Comparison of ENCODE assay signal across 26 cellular contexts in the genomic region with DNA sequence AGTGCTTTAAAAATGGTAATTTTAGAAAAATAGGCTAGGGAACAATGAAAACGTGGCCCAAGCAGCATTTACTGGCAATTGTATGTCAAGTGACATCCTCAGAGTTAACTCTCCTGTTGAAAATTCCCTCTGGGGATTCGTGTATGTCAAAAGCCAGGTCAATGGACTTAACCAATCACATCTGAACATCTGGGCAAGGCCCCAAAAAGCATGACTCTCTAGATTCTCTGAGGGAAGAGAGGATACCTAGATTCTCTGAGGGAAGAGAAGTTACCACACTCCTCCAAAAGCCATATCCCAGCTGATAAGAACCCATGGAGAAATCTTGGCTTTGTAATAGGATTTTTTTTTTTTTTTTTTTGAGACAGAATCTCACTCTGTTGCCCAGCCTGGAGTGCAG. TPM values are rescaled to one million over a fixed set of nuclear protein-coding genes. Genes with fewer than 3 reads are reported as not detected.
DNase-seq lines count a peak whose midpoint lies in the region; ATAC-seq, FAIRE-seq and TF ChIP-seq lines count a peak whose summit lies in the region.
"Had no signal": no experiment of that assay in that cellular context is flagged by ENCODE, and none has a peak within 500 bp of the region (broad histone marks: within the 10 kb centered on the region; RNA-seq: fewer than 3 reads in every experiment).

No MANE protein-coding gene starts in this region.

- TF ChIP-seq POLR2A in adrenal gland (IDR thresholded peaks at IDR 0.05), result no peak

- no peaks in the 10 kb centered on the region for H3K27me3 ChIP-seq in CD4-positive, alpha-beta T cell (ENCODE audit: control insufficient read depth, insufficient read depth, low read length)
- H3K27me3 ChIP-seq in adrenal gland, result no peaks in the 10 kb centered on the region
- no peaks in the 10 kb centered on the region for H3K27me3 ChIP-seq in psoas muscle (ENCODE audit: insufficient read depth in 3 of 3, low read length in 2 of 3)
- no peaks in the 10 kb centered on the region for H3K27me3 ChIP-seq in pancreas
- H3K27me3 ChIP-seq: BE2C, MG63, SJSA1 had no signal

- peak overlapping the region; percentile 36 for H3K27ac Mint-ChIP-seq in CD4-positive, alpha-beta T cell
- H3K27ac Mint-ChIP-seq in activated CD4-positive, alpha-beta T cell treated with anti-CD3 and anti-CD28 coated beads, Interleukin-2, amount 10 ng/mL, durations not matched to agents 7 days and 5 days, result no peak overlapping the region

- H3K4me3 Mint-ChIP-seq in CD4-positive, alpha-beta T cell, result no peak overlapping the region
- no peak overlapping the region for H3K4me3 Mint-ChIP-seq in activated CD4-positive, alpha-beta T cell treated with anti-CD3 and anti-CD28 coated beads, Interleukin-2, amount 10 ng/mL, durations not matched to agents 7 days and 5 days
- H3K4me3 Mint-ChIP-seq: CD14-positive monocyte had no signal

- no peaks in the 10 kb centered on the region for H3K9me3 Mint-ChIP-seq in CD4-positive, alpha-beta T cell
- H3K9me3 Mint-ChIP-seq in activated CD4-positive, alpha-beta T cell treated with anti-CD3 and anti-CD28 coated beads, Interleukin-2, amount 10 ng/mL, durations not matched to agents 7 days and 5 days, result no peaks in the 10 kb centered on the region
- H3K9me3 Mint-ChIP-seq: CD14-positive monocyte had no signal

- H3K36me3 Mint-ChIP-seq in CD4-positive, alpha-beta T cell (ENCODE audit: low read depth), result peaks cover 62% of the 10 kb centered on the region
- H3K36me3 Mint-ChIP-seq in activated CD4-positive, alpha-beta T cell treated with anti-CD3 and anti-CD28 coated beads, Interleukin-2, amount 10 ng/mL, durations not matched to agents 7 days and 5 days (ENCODE audit: low read depth), result peaks cover 30% of the 10 kb centered on the region

- DNase-seq in CD4-positive, alpha-beta T cell, result no peak
- DNase-seq in adrenal gland (peak in 3 of 7 donors; percentile 51 to 80 (median 54)), fibroblast of pulmonary artery (ENCODE audit: low read depth) (peak; percentile 34), psoas muscle (no peak), inferior parietal cortex (ENCODE audit: extremely low spot score) (no peak), HT-29 (ENCODE audit: low spot score) (no peak), pancreas (no peak)
- DNase-seq in activated CD4-positive, alpha-beta T cell treated with anti-CD3 and anti-CD28 coated beads, Interleukin-2, amount 10 ng/mL, durations not matched to agents 7 days and 5 days, result no peak
- DNase-seq: BE2C, Calu3, DMS79 treated with DMSO at 0.1 percent for 48 hours, GF-D8, KBM-7, MG63, NCI-H1105 treated with DMSO at 0.1 percent for 48 hours, NCI-H146, NCI-H1930, NCI-H446 treated with DMSO at 0.1 percent for 48 hours, NCI-H526 treated with DMSO at 0.1 percent for 48 hours, PC-9, Right ventricle myocardium superior had no signal

- no peaks in the 10 kb centered on the region for H3K27me3 Mint-ChIP-seq in CD4-positive, alpha-beta T cell
- H3K27me3 Mint-ChIP-seq in activated CD4-positive, alpha-beta T cell treated with anti-CD3 and anti-CD28 coated beads, Interleukin-2, amount 10 ng/mL, durations not matched to agents 7 days and 5 days, result no peaks in the 10 kb centered on the region

- WGBS in adrenal gland, 4 donors, result 43 to 63% (median 51%) methylated on average over 2 of the region's 2 CpGs
- WGBS in psoas muscle, 3 donors, result 47 to 63% (median 62%) methylated on average over 2 of the region's 2 CpGs
- 65 to 73% methylated on average over 2 of the region's 2 CpGs for WGBS in pancreas, 2 donors

- no peak for ATAC-seq in CD4-positive, alpha-beta T cell (ENCODE audit: poor library complexity)
- no peak for ATAC-seq in psoas muscle
- no peak for ATAC-seq in pancreas
- ATAC-seq: A549 had no signal

- no peaks in the 10 kb centered on the region for H3K4me1 Mint-ChIP-seq in CD4-positive, alpha-beta T cell (ENCODE audit: low read depth)
- peaks cover 3% of the 10 kb centered on the region for H3K4me1 Mint-ChIP-seq in activated CD4-positive, alpha-beta T cell treated with anti-CD3 and anti-CD28 coated beads, Interleukin-2, amount 10 ng/mL, durations not matched to agents 7 days and 5 days
- H3K4me1 Mint-ChIP-seq: CD14-positive monocyte had no signal

- CTCF ChIA-PET in CD4-positive, alpha-beta T cell (lab: Charles Lee), result interaction anchor here (1.5 to 2.2 kb wide), 2 partner anchors 24 to 46 kb away, joined by 4 to 6 read pairs; no protein-coding TSS in a partner anchor
- CTCF ChIA-PET in activated CD4-positive, alpha-beta T cell treated with anti-CD3 and anti-CD28 coated beads, Interleukin-2, amount 10 ng/mL, durations not matched to agents 7 days and 5 days (lab: Charles Lee), result interaction anchor here (1.5 kb wide), 1 partner anchor 46 kb away, joined by 5 read pairs; no protein-coding TSS in a partner anchor

- H3K36me3 ChIP-seq in adrenal gland (replicated peaks in 1 of 2) (peaks cover 0 to 27% of the 10 kb centered on the region in 2 donors), psoas muscle (ENCODE audit: insufficient read depth in 1 of 2, low read depth in 1 of 2) (peaks cover 0 to 47% of the 10 kb centered on the region in 2 donors), pancreas (peaks cover 0 to 6% (median 3%) of the 10 kb centered on the region in 3 donors)

- POLR2A ChIA-PET in CD4-positive, alpha-beta T cell (lab: Charles Lee), result no interaction called here
- POLR2A ChIA-PET in activated CD4-positive, alpha-beta T cell treated with anti-CD3 and anti-CD28 coated beads, Interleukin-2, amount 10 ng/mL, durations not matched to agents 7 days and 5 days (lab: Charles Lee), result no interaction called here

- FAIRE-seq in pancreas (lab: Jason Lieb, UNC), result no peak
- FAIRE-seq: A549, GM12891, GM19239 had no signal

- intact Hi-C loops in CD4-positive, alpha-beta T cell (cut with DNase I, micrococcal nuclease), result no loop called here
- intact Hi-C loops in adrenal gland (cut with DNase I) (no loop called here), psoas muscle (cut with DNase I) (no loop called here), pancreas (cut with DNase I) (loop anchor here in 1 of 3 donors (10.0 kb wide), 1 partner anchor 63 kb away; no protein-coding TSS in a partner anchor)

- H3K9me3 ChIP-seq in CD4-positive, alpha-beta T cell (ENCODE audit: control insufficient read depth, low read length), result no peaks in the 10 kb centered on the region
- H3K9me3 ChIP-seq in adrenal gland (replicated peaks in 1 of 3) (no peaks in the 10 kb centered on the region), psoas muscle (no peaks in the 10 kb centered on the region), pancreas (no peaks in the 10 kb centered on the region)
- H3K9me3 ChIP-seq: A549, BE2C, MG63, SJSA1 had no signal

- H3K27ac ChIP-seq in CD4-positive, alpha-beta T cell (ENCODE audit: low read depth, low read length), result no peak overlapping the region
- H3K27ac ChIP-seq in adrenal gland, result peak overlapping the region in 3 of 5 donors; percentile 31 to 49 (median 34)
- peak overlapping the region; percentile 4 for H3K27ac ChIP-seq in psoas muscle
- no peak overlapping the region for H3K27ac ChIP-seq in pancreas
- H3K27ac ChIP-seq: A549, PC-9, SJSA1 had no signal

- TF ChIP-seq CTCF in CD4-positive, alpha-beta T cell (IDR thresholded peaks at IDR 0.05), result no peak
- no peak for TF ChIP-seq CTCF in adrenal gland (IDR thresholded peaks at IDR 0.05)
- TF ChIP-seq CTCF in fibroblast of pulmonary artery (IDR thresholded peaks at IDR 0.05; ENCODE audit: low read length, missing control alignments), result no peak
- TF ChIP-seq CTCF in psoas muscle (IDR thresholded peaks at IDR 0.05), result no peak
- no peak for TF ChIP-seq CTCF in pancreas (IDR thresholded peaks at IDR 0.05)

- H3K4me1 ChIP-seq in adrenal gland (replicated peaks in 1 of 2), result peaks cover 10 to 25% of the 10 kb centered on the region in 2 donors
- peaks cover 26% of the 10 kb centered on the region for H3K4me1 ChIP-seq in psoas muscle
- peaks cover 0 to 5% (median 0%) of the 10 kb centered on the region in 3 donors for H3K4me1 ChIP-seq in pancreas
- H3K4me1 ChIP-seq: A549, BE2C, SJSA1 had no signal

- H3K4me3 ChIP-seq in adrenal gland (no peak overlapping the region), fibroblast of pulmonary artery (replicated peaks; ENCODE audit: low read depth, low read length) (no peak overlapping the region), psoas muscle (no peak overlapping the region), pancreas (no peak overlapping the region)
- H3K4me3 ChIP-seq: A549, MG63, PC-9, SJSA1 had no signal

RNA-seq across cellular contexts. Expression of a gene that starts 23.5 kb away (rescaled TPM):
- 10 to 100 TPM; 28.1 to 30.6 TPM for total RNA-seq in CD4-positive, alpha-beta T cell
- total RNA-seq in adrenal gland (100 to 1,000 TPM; 150 to 432 (median 283) TPM), psoas muscle (1,000 to 10,000 TPM in 3 of 4 donors, 100 to 1,000 TPM in 1; 990 to 1,423 (median 1,174) TPM), pancreas (10 to 100 TPM; 27.4 to 74.0 (median 44.5) TPM)
- polyA plus RNA-seq in adrenal gland (100 to 1,000 TPM in 2 of 3 donors, 10 to 100 TPM in 1; 77.9 to 403 (median 164) TPM), psoas muscle (1,000 to 10,000 TPM in 1 of 3 donors, 100 to 1,000 TPM in 2; 308 to 1,601 (median 620) TPM), pancreas (10 to 100 TPM; 40.9 to 47.2 TPM)
- total RNA-seq in HT-29 (2014; rRNA removed; shearing (Covaris generic)), result 38.1 and 39.5 TPM in 2 replicates
- 10 to 100 TPM; 53.2 to 65.9 TPM for total RNA-seq in activated CD4-positive, alpha-beta T cell treated with anti-CD3 and anti-CD28 coated beads, Interleukin-2, amount 10 ng/mL, durations not matched to agents 7 days and 5 days

RNA-seq across cellular contexts. Expression of a gene that starts 29.6 kb away (rescaled TPM):
- 1 to 10 TPM; 5.5 to 6.6 TPM for total RNA-seq in CD4-positive, alpha-beta T cell
- total RNA-seq in adrenal gland (10 to 100 TPM; 28.5 to 56.3 (median 37.7) TPM), psoas muscle (10 to 100 TPM; 28.9 to 39.6 (median 35.5) TPM), pancreas (10 to 100 TPM in 4 of 6 donors, 1 to 10 TPM in 2; 7.9 to 24.1 (median 12.0) TPM)
- polyA plus RNA-seq in adrenal gland (10 to 100 TPM; 13.2 to 49.9 (median 28.6) TPM), psoas muscle (10 to 100 TPM; 26.6 to 69.6 (median 34.8) TPM), pancreas (10 to 100 TPM; 10.0 to 20.9 TPM)
- total RNA-seq in HT-29 (2014; rRNA removed; shearing (Covaris generic)), result 33.8 and 39.5 TPM in 2 replicates
- total RNA-seq in activated CD4-positive, alpha-beta T cell treated with anti-CD3 and anti-CD28 coated beads, Interleukin-2, amount 10 ng/mL, durations not matched to agents 7 days and 5 days, result 10 to 100 TPM; 63.6 to 64.8 TPM

RNA-seq across cellular contexts. Expression of a gene that starts 34.1 kb away (rescaled TPM):
- under 1 TPM; 0.47 to 0.88 TPM for total RNA-seq in CD4-positive, alpha-beta T cell
- total RNA-seq in adrenal gland, result 10 to 100 TPM; 30.8 to 60.1 (median 42.4) TPM
- 10 to 100 TPM; 33.4 to 53.6 (median 47.9) TPM for polyA plus RNA-seq in adrenal gland
- 100 to 1,000 TPM in 1 of 4 donors, 10 to 100 TPM in 3; 56.4 to 130 (median 66.4) TPM for total RNA-seq in psoas muscle
- 10 to 100 TPM; 16.8 to 46.0 (median 35.5) TPM for polyA plus RNA-seq in psoas muscle
- total RNA-seq in HT-29 (2014; rRNA removed; shearing (Covaris generic)), result 0.89 and 4.2 TPM in 2 replicates
- total RNA-seq in activated CD4-positive, alpha-beta T cell treated with anti-CD3 and anti-CD28 coated beads, Interleukin-2, amount 10 ng/mL, durations not matched to agents 7 days and 5 days, result 1 to 10 TPM; 3.4 to 4.0 TPM
- total RNA-seq in pancreas, result 10 to 100 TPM in 2 of 6 donors, 1 to 10 TPM in 4; 6.3 to 10.8 (median 8.6) TPM
- polyA plus RNA-seq in pancreas, result 1 to 10 TPM; 9.7 to 9.8 TPM

RNA-seq across cellular contexts. Expression of a gene that starts 35.9 kb away (rescaled TPM):
- 1 to 10 TPM; 6.8 to 8.7 TPM for total RNA-seq in CD4-positive, alpha-beta T cell
- total RNA-seq in adrenal gland, result 10 to 100 TPM in 7 of 8 donors, 1 to 10 TPM in 1; 6.7 to 29.9 (median 19.0) TPM
- 10 to 100 TPM in 2 of 3 donors, 1 to 10 TPM in 1; 8.9 to 12.9 (median 12.9) TPM for polyA plus RNA-seq in adrenal gland
- 10 to 100 TPM; 10.0 to 17.2 (median 12.3) TPM for total RNA-seq in psoas muscle
- polyA plus RNA-seq in psoas muscle, result 10 to 100 TPM; 11.5 to 27.0 (median 25.7) TPM
- total RNA-seq in HT-29 (2014; rRNA removed; shearing (Covaris generic)), result 15.7 and 16.4 TPM in 2 replicates
- 10 to 100 TPM; 21.2 to 22.4 TPM for total RNA-seq in activated CD4-positive, alpha-beta T cell treated with anti-CD3 and anti-CD28 coated beads, Interleukin-2, amount 10 ng/mL, durations not matched to agents 7 days and 5 days
- 10 to 100 TPM in 1 of 6 donors, 1 to 10 TPM in 5; 5.4 to 13.6 (median 8.5) TPM for total RNA-seq in pancreas
- polyA plus RNA-seq in pancreas, result 1 to 10 TPM; 6.5 to 7.7 TPM

Comparison
In these comparisons a context has a peak if more than half of its experiments do, and no peak if none do; other contexts are left out.
1. H3K27ac ChIP-seq: peak in adrenal gland (3 of 5) and psoas muscle (single experiment); none in CD4-positive, alpha-beta T cell (single experiment) and pancreas (0 of 4).